Comparison of ENCODE assay signal across 7 cellular contexts in genomic region chr9:119289740-119290139, GRCh38.
A peak's percentile ranks its signal among the peaks of the same experiment; 100 is the strongest.
DNase-seq lines count a peak whose midpoint lies in the region; ATAC-seq, FAIRE-seq and TF ChIP-seq lines count a peak whose summit lies in the region.

No MANE protein-coding gene starts in this region.

- no peak for TF ChIP-seq EP300 in H1 (IDR thresholded peaks at IDR 0.05; ENCODE audit: borderline replicate concordance in 1 of 2, low read depth in 2 of 2, low read length in 2 of 2)

- no peak overlapping the region for H3K23ac ChIP-seq in H1 (ENCODE audit: insufficient read length)

- POLR2A ChIA-PET in H1 (lab: Charles Lee; ENCODE audit: partially characterized antibody) = no interaction called here

- H3K27ac ChIP-seq in OCI-LY3 (ENCODE audit: low read length) (no peak overlapping the region), H1 (ENCODE audit: low read depth, low read length) (no peak overlapping the region)

- H2AFZ ChIP-seq in OCI-LY3 (ENCODE audit: low read depth, low read length) (no peak overlapping the region), H1 (ENCODE audit: low read length) (no peak overlapping the region)

- H2AK5ac ChIP-seq in H1 (ENCODE audit: low read depth, low read length) = no peak overlapping the region

- no peak overlapping the region for H2BK20ac ChIP-seq in H1 (ENCODE audit: low read length)

- no peak for TF ChIP-seq POLR2A in H1 (IDR thresholded peaks at IDR 0.05; ENCODE audit: control extremely low read depth in 1 of 2, low read depth in 2 of 2, low read length in 2 of 2)

- H3K4me3 ChIP-seq in OCI-LY3 (ENCODE audit: low read length) = no peak overlapping the region
- no peak overlapping the region for H3K4me3 ChIP-seq in H1 (ENCODE audit: extremely low read depth in 1 of 4, insufficient read depth in 2 of 4, low read depth in 3 of 4, low read length in 4 of 4)
- H3K4me3 ChIP-seq in mucosa of descending colon = no peak overlapping the region

- 85% methylated on average over 3 of the region's 3 CpGs; no CpG with 5 or more reads in 1 of the 2 experiments for WGBS in H1 (ENCODE audit: extremely low coverage in 1 of 2, insufficient coverage in 1 of 2, insufficient read length in 1 of 2, insufficient replicate concordance in 2 of 2, low coverage in 1 of 2, low lambda C conversion rate in 2 of 2, missing lambda C conversion rate in 1 of 2), 2 experiments

- H3K79me1 ChIP-seq in H1 (ENCODE audit: low read depth, low read length) = no peaks in the 10 kb centered on the region

- H4K8ac ChIP-seq in H1 (ENCODE audit: extremely low read depth, insufficient read depth, low read length) = no peak overlapping the region

- TF ChIP-seq CTCF in OCI-LY3 (IDR thresholded peaks at IDR 0.05; ENCODE audit: low read depth, low read length) (peak; percentile 80), H1 (IDR thresholded peaks at IDR 0.05; ENCODE audit: control extremely low read depth in 1 of 3, insufficient read depth in 1 of 3, low read depth in 1 of 3, low read length in 3 of 3) (peak in 2 of 3 experiments; percentile 69 to 85; a peak in 3 of 4 replicates), mucosa of descending colon (IDR thresholded peaks at IDR 0.05) (peak; percentile 55)

- H3K9me3 Mint-ChIP-seq in stimulated activated memory B cell treated with anti-CD40 and anti-IgM and Interleukin-4, amounts not matched to agents 10 μg/mL and 1 μg/mL and 100 μg/mL, for 72 hours = no peaks in the 10 kb centered on the region

- H3K36me3 ChIP-seq in OCI-LY3 (replicated peaks; ENCODE audit: low read depth, low read length) (no peaks in the 10 kb centered on the region), H1 (ENCODE audit: control insufficient read depth in 2 of 4, insufficient read depth in 4 of 4, low read length in 3 of 4) (no peaks in the 10 kb centered on the region), mucosa of descending colon (ENCODE audit: low read depth) (no peaks in the 10 kb centered on the region)

- no peak overlapping the region for H3K27ac Mint-ChIP-seq in stimulated activated memory B cell treated with anti-CD40 and anti-IgM and Interleukin-4, amounts not matched to agents 10 μg/mL and 1 μg/mL and 100 μg/mL, for 72 hours

- H2BK120ac ChIP-seq in H1 (replicated peaks; ENCODE audit: low read depth, low read length) = no peak overlapping the region

- CTCF ChIA-PET in H1 (lab: Charles Lee; ENCODE audit: partially characterized antibody) = interaction anchor here (0.6 to 2.1 kb wide), 22 partner anchors 8 to 1069 kb away, joined by 3 to 11 read pairs (median 3); no protein-coding TSS in a partner anchor

- TF ChIP-seq RAD21 in H1 (IDR thresholded peaks at IDR 0.05 in 1 of 2, conservative IDR thresholded peaks at IDR 0.05 in 1 of 2; ENCODE audit: low read depth in 2 of 2, low read length in 2 of 2) = peak; percentile 83 to 88

- no peaks in the 10 kb centered on the region for H4K20me1 ChIP-seq in OCI-LY3 (ENCODE audit: insufficient read depth, low read length)
- H4K20me1 ChIP-seq in H1 (replicated peaks in 1 of 2; ENCODE audit: control insufficient read depth in 1 of 2, insufficient read depth in 2 of 2, low read length in 2 of 2) = no peaks in the 10 kb centered on the region

- H4K91ac ChIP-seq in H1 (replicated peaks; ENCODE audit: insufficient read length, low read length) = no peak overlapping the region

- H3K18ac ChIP-seq in H1 (ENCODE audit: extremely low read depth, low read length) = no peak overlapping the region

- no peak overlapping the region for H3K4ac ChIP-seq in H1 (replicated peaks; ENCODE audit: insufficient read length, low read depth, low read length)

- no peaks in the 10 kb centered on the region for H3K36me3 Mint-ChIP-seq in stimulated activated memory B cell treated with anti-CD40 and anti-IgM and Interleukin-4, amounts not matched to agents 10 μg/mL and 1 μg/mL and 100 μg/mL, for 72 hours

- ATAC-seq in GM19324 (IDR thresholded peaks at IDR 0.05; ENCODE audit: low FRiP score, unreplicated experiment) (peak; percentile 75), HG03520 (IDR thresholded peaks at IDR 0.05; ENCODE audit: unreplicated experiment) (peak; percentile 80), mucosa of descending colon (peak; percentile 55)
- ATAC-seq in stimulated activated memory B cell treated with anti-CD40 and anti-IgM and Interleukin-4, amounts not matched to agents 10 μg/mL and 1 μg/mL and 100 μg/mL, for 72 hours = no peak

- no peaks in the 10 kb centered on the region for H3K4me1 Mint-ChIP-seq in stimulated activated memory B cell treated with anti-CD40 and anti-IgM and Interleukin-4, amounts not matched to agents 10 μg/mL and 1 μg/mL and 100 μg/mL, for 72 hours

- no peaks in the 10 kb centered on the region for H3K23me2 ChIP-seq in H1 (ENCODE audit: low read depth, low read length)

- H3K4me1 ChIP-seq in OCI-LY3 (ENCODE audit: low read length) (no peaks in the 10 kb centered on the region), H1 (replicated peaks in 1 of 4; ENCODE audit: control insufficient read depth in 3 of 4, insufficient read depth in 4 of 4, low read length in 3 of 4) (peaks cover 0 to 7% (median 3%) of the 10 kb centered on the region in 4 experiments; a peak in 2 of 7 replicates), mucosa of descending colon (ENCODE audit: low read depth) (no peaks in the 10 kb centered on the region)

- H4K5ac ChIP-seq in H1 (ENCODE audit: insufficient read length, low read depth, low read length) = no peak overlapping the region

- H3K4me2 ChIP-seq in OCI-LY3 (ENCODE audit: low read length) (no peak overlapping the region), H1 (ENCODE audit: insufficient read depth in 1 of 2, low read depth in 2 of 2, low read length in 2 of 2) (no peak overlapping the region)

- H3K14ac ChIP-seq in H1 (ENCODE audit: insufficient read length) = no peak overlapping the region

- peak; percentile 80 for FAIRE-seq in H1 (lab: Jason Lieb, UNC)

- no peak overlapping the region for H2BK15ac ChIP-seq in H1 (ENCODE audit: low read length)

- H3K9ac ChIP-seq in OCI-LY3 (ENCODE audit: low read length) (no peak overlapping the region), H1 (replicated peaks in 1 of 4; ENCODE audit: extremely low read depth in 1 of 4, low read depth in 3 of 4, low read length in 3 of 4) (no peak overlapping the region)

- H3K27me3 ChIP-seq in OCI-LY3 (ENCODE audit: low read depth, low read length) (no peaks in the 10 kb centered on the region), H1 (replicated peaks in 1 of 4; ENCODE audit: control insufficient read depth in 3 of 4, extremely low read depth in 1 of 4, insufficient read depth in 3 of 4, low read length in 3 of 4) (no peaks in the 10 kb centered on the region)

- H3K9me3 ChIP-seq in OCI-LY3 (ENCODE audit: insufficient read depth, low read length) (no peaks in the 10 kb centered on the region), H1 (ENCODE audit: insufficient read depth in 2 of 2, low read depth in 1 of 2, low read length in 1 of 2) (no peaks in the 10 kb centered on the region), mucosa of descending colon (no peaks in the 10 kb centered on the region)

- H3K79me2 ChIP-seq in OCI-LY3 (ENCODE audit: low read length) = no peaks in the 10 kb centered on the region
- H3K79me2 ChIP-seq in H1 (ENCODE audit: control insufficient read depth in 1 of 2, insufficient read depth in 2 of 2, low read length in 2 of 2) = peaks cover 0 to 33% of the 10 kb centered on the region in 2 experiments; a peak in 2 of 4 replicates

- no peak overlapping the region for H2BK5ac ChIP-seq in H1 (ENCODE audit: low read depth, low read length)

- no peak overlapping the region for H3K4me3 Mint-ChIP-seq in stimulated activated memory B cell treated with anti-CD40 and anti-IgM and Interleukin-4, amounts not matched to agents 10 μg/mL and 1 μg/mL and 100 μg/mL, for 72 hours

- H2BK12ac ChIP-seq in H1 (ENCODE audit: low read depth, low read length) = no peak overlapping the region

- peaks cover 27% of the 10 kb centered on the region for H3K27me3 Mint-ChIP-seq in stimulated activated memory B cell treated with anti-CD40 and anti-IgM and Interleukin-4, amounts not matched to agents 10 μg/mL and 1 μg/mL and 100 μg/mL, for 72 hours

- intact Hi-C loops in mucosa of descending colon (cut with DNase I, micrococcal nuclease) = no loop called here

- peak; percentile 21 for DNase-seq in GDM1 (lab: John Stamatoyannopoulos, UW)
- no peak for DNase-seq in H1 (ENCODE audit: low read depth in 1 of 2, low spot score in 2 of 2)
- DNase-seq in mucosa of descending colon = peak in 1 of 3 donors; percentile 90

- no peak overlapping the region for H3K56ac ChIP-seq in H1 (replicated peaks; ENCODE audit: insufficient read length, low read depth, low read length)

TF ChIP-seq in H1, 55 proteins besides CTCF, POLR2A, EP300 and RAD21:
- TF ChIP-seq CTBP2 (IDR thresholded peaks at IDR 0.05; ENCODE audit: borderline replicate concordance, insufficient read depth, insufficient read length, low read length) (no peak), RXRA (IDR thresholded peaks at IDR 0.05; ENCODE audit: insufficient read depth, low read depth, low read length) (no peak), ATF2 (IDR thresholded peaks at IDR 0.05; ENCODE audit: low read length) (no peak), HDAC2 (IDR thresholded peaks at IDR 0.05; ENCODE audit: borderline replicate concordance in 1 of 2, low read depth in 2 of 2, low read length in 2 of 2) (no peak), TBP (IDR thresholded peaks at IDR 0.05; ENCODE audit: low read depth, low read length) (no peak)
